ENCODE assay signal across 9 cellular contexts in the genomic region with DNA sequence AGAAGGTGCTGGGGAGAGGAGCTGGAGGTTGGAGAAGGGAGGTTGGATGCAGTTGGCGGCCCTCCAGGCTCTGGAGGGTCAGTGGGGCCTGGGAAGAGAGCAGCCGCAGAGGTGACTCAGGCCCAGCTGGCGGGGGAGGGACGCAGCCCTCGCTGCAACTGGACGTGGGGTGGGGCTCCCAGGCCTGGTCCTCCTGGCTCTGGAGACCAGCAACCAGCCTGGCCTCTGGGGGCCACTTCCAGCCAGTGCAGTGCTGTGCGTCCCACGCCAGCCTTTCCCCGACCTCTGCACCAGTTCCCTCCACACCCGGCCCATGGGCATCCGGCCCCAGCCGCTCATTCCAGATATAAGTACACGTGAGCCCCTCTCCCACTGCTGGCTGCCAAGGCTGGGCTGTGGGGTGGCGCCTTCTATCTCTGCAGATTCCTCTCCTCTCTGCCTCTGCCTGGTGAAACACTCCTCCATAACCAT. TPM values are rescaled to one million over a fixed set of nuclear protein-coding genes. Genes with fewer than 3 reads are reported as not detected.
DNase-seq lines count a peak whose midpoint lies in the region; ATAC-seq and TF ChIP-seq lines count a peak whose summit lies in the region.
"Had no signal": no experiment of that assay in that cellular context is flagged by ENCODE, and none has a peak within 500 bp of the region (broad histone marks: within the 10 kb centered on the region; RNA-seq: fewer than 3 reads in every experiment).

No MANE protein-coding gene starts in this region.

- H3K79me1 ChIP-seq in IMR-90 (ENCODE audit: low read depth in 1 of 2, low read length in 2 of 2): peaks cover 0 to 25% of the 10 kb centered on the region in 2 experiments; a peak in 2 of 4 replicates
- H3K79me1 ChIP-seq in mesenchymal stem cell (replicated peaks; ENCODE audit: low read length, poor library complexity, severe bottlenecking): peaks cover 5% of the 10 kb centered on the region

- H2BK15ac ChIP-seq in IMR-90 (ENCODE audit: low read depth, low read length) (peak overlapping the region; percentile 85; the same call in 2 of the 3 replicates), mesenchymal stem cell (ENCODE audit: low read depth, poor library complexity, severe bottlenecking) (peak overlapping the region; percentile 73)

- H2BK20ac ChIP-seq in IMR-90 (ENCODE audit: low read depth, low read length): peak overlapping the region; percentile 98

- TF ChIP-seq RAD21 in IMR-90 (IDR thresholded peaks at IDR 0.05; ENCODE audit: low read length): peak; percentile 44

- H3K9me1 ChIP-seq in IMR-90 (ENCODE audit: insufficient read depth, low read length): peaks cover 25% of the 10 kb centered on the region

- peak overlapping the region; percentile 95 to 99 for H2BK12ac ChIP-seq in mesenchymal stem cell (ENCODE audit: low read length in 2 of 2)

- H2AFZ ChIP-seq in IMR-90 (replicated peaks; ENCODE audit: low read length, poor library complexity) (peak overlapping the region; percentile 84), mesenchymal stem cell (ENCODE audit: low read depth, low read length) (no peak overlapping the region)

- intact Hi-C loops in IMR-90 (cut with micrococcal nuclease): no loop called here
- intact Hi-C loops in vagina (cut with DNase I): no loop called here

- H4K8ac ChIP-seq in IMR-90 (ENCODE audit: low read depth in 2 of 2, low read length in 2 of 2) (peak overlapping the region; percentile 94 to 98), mesenchymal stem cell (ENCODE audit: low read length) (peak overlapping the region; percentile 94)

- BruUV-seq in IMR-90 (replicated peaks; lab: Mats Ljungman, UMichigan): no TSS peak

- WGBS in IMR-90 (ENCODE audit: extremely low coverage in 2 of 2, insufficient read length in 1 of 2), 2 experiments: 29% methylated on average over 6 of the region's 14 CpGs; no CpG with 5 or more reads in 1 of the 2 experiments
- 5% methylated on average over 13 of the region's 14 CpGs for WGBS in mesenchymal stem cell

- peak overlapping the region; percentile 42 for H3K9ac ChIP-seq in IMR-90 (ENCODE audit: low read depth, low read length)
- H3K9ac ChIP-seq in mesenchymal stem cell (ENCODE audit: low read length): peak overlapping the region; percentile 54

- H3K4me1 ChIP-seq in IMR-90 (ENCODE audit: control insufficient read depth, insufficient read depth, low read length): peaks cover 34% of the 10 kb centered on the region
- peaks cover 52% of the 10 kb centered on the region for H3K4me1 ChIP-seq in mesenchymal stem cell (ENCODE audit: control insufficient read depth, insufficient read depth, low read depth, low read length)
- H3K4me1 ChIP-seq in vagina: peaks cover 51% of the 10 kb centered on the region

- DNase-seq in IMR-90: peak; percentile 98
- peak; percentile 89 to 99 for DNase-seq in dermis microvascular lymphatic vessel endothelial cell (ENCODE audit: low read depth in 2 of 2)
- DNase-seq in mesenchymal stem cell: peak; percentile 98
- DNase-seq in vagina (ENCODE audit: extremely low spot score in 2 of 2): no peak
- no peak for DNase-seq in activated naive CD4-positive, alpha-beta T cell (lab: John Stamatoyannopoulos, UW)
- no peak for DNase-seq in HPDE6-E6E7 (ENCODE audit: extremely low spot score)
- DNase-seq: NCI-H69 had no signal

- H2BK5ac ChIP-seq in IMR-90 (ENCODE audit: low read depth, low read length, poor library complexity, severe bottlenecking) (peak overlapping the region; percentile 93), mesenchymal stem cell (ENCODE audit: low read depth, low read length, poor library complexity, severe bottlenecking) (peak overlapping the region; percentile 97)

- TF ChIP-seq CTCF in IMR-90 (conservative IDR thresholded peaks at IDR 0.05; ENCODE audit: low read depth, low read length) (peak; percentile 29), vagina (IDR thresholded peaks at IDR 0.05) (no peak)

- H3K14ac ChIP-seq in IMR-90 (replicated peaks; ENCODE audit: low read depth, low read length) (peak overlapping the region; percentile 92), mesenchymal stem cell (ENCODE audit: low read length in 2 of 2) (no peak overlapping the region)

- H3K4ac ChIP-seq in IMR-90 (ENCODE audit: low read depth, low read length) (peak overlapping the region; percentile 97), mesenchymal stem cell (ENCODE audit: low read depth in 1 of 2, low read length in 2 of 2) (peak overlapping the region; percentile 98 to 99)

- TF ChIP-seq POLR2A in IMR-90 (IDR thresholded peaks at IDR 0.05; ENCODE audit: low read depth, low read length) (no peak; the same call in 1 of the 2 replicates), vagina (IDR thresholded peaks at IDR 0.05) (no peak)

- H3K27me3 ChIP-seq in IMR-90 (ENCODE audit: control insufficient read depth, insufficient read depth, low read length) (no peaks in the 10 kb centered on the region), mesenchymal stem cell (ENCODE audit: control insufficient read depth in 1 of 2, insufficient read depth in 1 of 2, low read length in 2 of 2) (no peaks in the 10 kb centered on the region), vagina (no peaks in the 10 kb centered on the region)

- H3K4me3 ChIP-seq in IMR-90 (ENCODE audit: insufficient read depth, low read depth, low read length) (no peak overlapping the region), mesenchymal stem cell (ENCODE audit: insufficient read depth in 1 of 2, low read depth in 1 of 2, low read length in 2 of 2) (peak overlapping the region in 1 of 2 experiments; percentile 37), vagina (no peak overlapping the region)

- in situ Hi-C loops in IMR-90 (cut with MboI; ENCODE audit: low sequenced_read_pairs): no loop called here

- CTCF ChIA-PET in IMR-90 (lab: Yijun Ruan, JAX): no interaction called here

- H4K20me1 ChIP-seq in IMR-90 (ENCODE audit: insufficient read depth, low read length): no peaks in the 10 kb centered on the region

- H3K18ac ChIP-seq in IMR-90 (ENCODE audit: low read depth, low read length): peak overlapping the region; percentile 76
- H3K18ac ChIP-seq in mesenchymal stem cell (ENCODE audit: low read depth in 1 of 2, low read length in 2 of 2): peak overlapping the region; percentile 94 to 98

- H3K23ac ChIP-seq in IMR-90 (ENCODE audit: low read depth, low read length) (peak overlapping the region; percentile 89; the same call in 1 of the 2 replicates), mesenchymal stem cell (ENCODE audit: low read length in 2 of 2) (no peak overlapping the region)

- ATAC-seq in IMR-90 (ENCODE audit: low read depth) (peak; percentile 73), GM18907 (IDR thresholded peaks at IDR 0.05; ENCODE audit: unreplicated experiment) (no peak)

- H3K4me2 ChIP-seq in IMR-90 (ENCODE audit: low read depth, low read length): peak overlapping the region; percentile 43; the same call in 1 of the 2 replicates
- peak overlapping the region; percentile 23 for H3K4me2 ChIP-seq in mesenchymal stem cell (ENCODE audit: low read length, poor library complexity, severe bottlenecking)

- H2AK5ac ChIP-seq in IMR-90 (ENCODE audit: low read depth, low read length): peak overlapping the region; percentile 99
- H2AK5ac ChIP-seq in mesenchymal stem cell (ENCODE audit: low read length, severe bottlenecking): peak overlapping the region; percentile 97

- H4K5ac ChIP-seq in IMR-90 (ENCODE audit: low read depth, low read length): peak overlapping the region; percentile 86

- peak overlapping the region; percentile 99 for H2BK120ac ChIP-seq in IMR-90 (ENCODE audit: low read depth, low read length)
- peak overlapping the region; percentile 95 for H2BK120ac ChIP-seq in mesenchymal stem cell (ENCODE audit: low read depth, low read length)

- H3K9me3 ChIP-seq in IMR-90 (ENCODE audit: control insufficient read depth, insufficient read depth, low read length) (no peaks in the 10 kb centered on the region), mesenchymal stem cell (ENCODE audit: control insufficient read depth, low read length) (no peaks in the 10 kb centered on the region), vagina (no peaks in the 10 kb centered on the region)

- H3K36me3 ChIP-seq in IMR-90 (ENCODE audit: control insufficient read depth, insufficient read depth, low read length) (no peaks in the 10 kb centered on the region), mesenchymal stem cell (ENCODE audit: control insufficient read depth in 1 of 2, insufficient read depth in 2 of 2, low read depth in 1 of 2, low read length in 2 of 2) (no peaks in the 10 kb centered on the region), vagina (no peaks in the 10 kb centered on the region)

- H2AK9ac ChIP-seq in IMR-90 (replicated peaks; ENCODE audit: low read depth, low read length, poor library complexity): peak overlapping the region; percentile 98

- POLR2A ChIA-PET in IMR-90 (lab: Charles Lee; ENCODE audit: unreplicated experiment): no interaction called here

- peak overlapping the region; percentile 61 for H3K56ac ChIP-seq in IMR-90 (ENCODE audit: extremely low read depth, insufficient read depth, low read length)

- dilution Hi-C loops in IMR-90 (cut with HindIII; ENCODE audit: low sequenced_read_pairs, unreplicated experiment): no loop called here

- peak overlapping the region; percentile 84 for H3K27ac ChIP-seq in IMR-90 (ENCODE audit: insufficient read depth, low read length)
- peak overlapping the region; percentile 99 for H3K27ac ChIP-seq in mesenchymal stem cell (ENCODE audit: low read length, poor library complexity, severe bottlenecking)
- H3K27ac ChIP-seq in vagina: peak overlapping the region; percentile 98
- H3K27ac ChIP-seq: epithelial cell of prostate had no signal

- H4K91ac ChIP-seq in IMR-90 (ENCODE audit: insufficient read depth, low read depth, low read length) (peak overlapping the region; percentile 97), mesenchymal stem cell (ENCODE audit: low read length) (peak overlapping the region; percentile 100)

TF ChIP-seq in IMR-90, 13 proteins besides CTCF, POLR2A, EP300 and RAD21 (continues in another document):
- TF ChIP-seq RCOR1 (IDR thresholded peaks at IDR 0.05; ENCODE audit: insufficient replicate concordance, low read length) (peak; percentile 70), RFX5 (IDR thresholded peaks at IDR 0.05; ENCODE audit: low read depth, low read length) (no peak)

RNA-seq across cellular contexts. Expression of a gene that starts 38.0 kb away (rescaled TPM):
- total RNA-seq in IMR-90 (2012; rRNA removed) (4.3 and 6.7 TPM in 2 replicates), dermis microvascular lymphatic vessel endothelial cell (170 and 295 TPM in 2 replicates), vagina (86.7 TPM)
- 46.7 and 52.6 TPM in 2 replicates for polyA plus RNA-seq in IMR-90 (2012; rRNA removed)
- polyA plus RNA-seq in IMR-90 (2012; cell fraction: cytosol; rRNA removed): 66.0 and 124 TPM in 2 replicates
- 136 and 394 TPM in 2 replicates for polyA plus RNA-seq in IMR-90 (2012; cell fraction: nucleus; rRNA removed; ENCODE audit: low replicate concordance)
- 330 TPM for polyA plus RNA-seq in mesenchymal stem cell (2013, experiment 1 of 2)
- 322 TPM for polyA plus RNA-seq in mesenchymal stem cell (2013, experiment 2 of 2)

Comparison
In these comparisons a context has a peak if more than half of its experiments do, and no peak if none do; other contexts are left out.
1. DNase-seq: peak in IMR-90 (single experiment), dermis microvascular lymphatic vessel endothelial cell (2 of 2) and mesenchymal stem cell (single experiment); none in vagina (0 of 2), activated naive CD4-positive, alpha-beta T cell (0 of 4) and HPDE6-E6E7 (single experiment).
2. RNA of a gene that starts 38.0 kb away (total RNA-seq): 170 to 295 TPM in dermis microvascular lymphatic vessel endothelial cell and 86.7 TPM in vagina (single experiment); 4.3 to 6.7 TPM in IMR-90; every median in the first group is over 10 times any median in the second.
3. Peak in every context shown above with its lines, with median percentiles within 50 percentile points of each other: H3K27ac ChIP-seq.